Comparison of ENCODE assay signal across 10 cellular contexts in the genomic region with DNA sequence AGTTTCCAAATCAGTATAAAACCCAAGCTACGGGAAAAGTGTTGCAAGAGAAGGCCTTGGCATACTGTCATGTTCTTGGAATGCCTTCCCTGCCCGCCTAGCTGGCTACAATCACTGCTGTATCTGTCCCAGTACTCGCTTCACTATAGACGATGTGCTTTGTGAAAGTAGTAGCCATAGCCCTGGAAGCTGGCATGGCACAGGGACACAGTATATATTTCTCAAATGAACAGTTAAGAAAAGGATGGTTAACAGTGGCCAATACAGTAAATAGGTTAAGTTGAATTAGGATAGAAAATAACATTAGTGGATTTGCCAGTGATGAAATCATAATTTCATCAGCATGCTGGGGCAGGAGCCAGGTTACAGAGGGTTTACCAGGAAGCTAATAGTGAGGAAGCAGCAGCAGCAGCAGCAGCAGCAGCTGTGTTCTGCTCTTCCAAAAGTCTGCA.
DNase-seq lines count a peak whose midpoint lies in the region; ATAC-seq, FAIRE-seq and TF ChIP-seq lines count a peak whose summit lies in the region.
"Had no signal": no experiment of that assay in that cellular context is flagged by ENCODE, and none has a peak within 500 bp of the region (broad histone marks: within the 10 kb centered on the region; RNA-seq: fewer than 3 reads in every experiment).

No MANE protein-coding gene starts in this region.

- intact Hi-C loops in Right ventricle myocardium superior (cut with DNase I) = no loop called here

- FAIRE-seq in H54 (lab: Jason Lieb, UNC) = peak; percentile 98

- DNase-seq in H54 (ENCODE audit: insufficient read length, low spot score) = peak; percentile 10
- DNase-seq in amniotic epithelial cell (ENCODE audit: low read depth) = peak; percentile 93
- DNase-seq in Right ventricle myocardium superior = peak; percentile 48
- DNase-seq in WERI-Rb-1 = no peak
- DNase-seq in mesenteric fat pad (ENCODE audit: low spot score) = no peak
- DNase-seq in DMS53 treated with DMSO at 0.1 percent for 48 hours (lab: John Stamatoyannopoulos, UW; ENCODE audit: unreplicated experiment) = no peak
- DNase-seq: activated naive CD4-positive, alpha-beta T cell treated with anti-CD3 and anti-CD28 coated beads, Interleukin-2, amount 50 U/mL, for 16 hours had no signal

- peak overlapping the region; percentile 44 for H3K4me2 ChIP-seq in skeletal muscle satellite cell (ENCODE audit: low read length)

- H3K27ac ChIP-seq in WERI-Rb-1 = no peak overlapping the region
- H3K27ac ChIP-seq: parathyroid adenoma had no signal

- H3K9me3 ChIP-seq in skeletal muscle satellite cell (replicated peaks; ENCODE audit: low read length) (no peaks in the 10 kb centered on the region), WERI-Rb-1 (ENCODE audit: severe bottlenecking) (no peaks in the 10 kb centered on the region)

- no peak for TF ChIP-seq POLR2A in H54 (IDR thresholded peaks at IDR 0.05; ENCODE audit: low read depth, low read length)

- H3K36me3 ChIP-seq in skeletal muscle satellite cell (ENCODE audit: insufficient read depth, low read length) (no peaks in the 10 kb centered on the region), WERI-Rb-1 (no peaks in the 10 kb centered on the region)

- no peak overlapping the region for H3K9ac ChIP-seq in skeletal muscle satellite cell (ENCODE audit: low read depth, low read length)
- H3K9ac ChIP-seq: parathyroid adenoma had no signal

- ATAC-seq in Right ventricle myocardium superior (ENCODE audit: poor library complexity) (peak; percentile 92), HG02870 (IDR thresholded peaks at IDR 0.05; ENCODE audit: unreplicated experiment) (no peak)

- no peak for TF ChIP-seq CTCF in WERI-Rb-1 (IDR thresholded peaks at IDR 0.05; ENCODE audit: low read depth, low read length)

- no peaks in the 10 kb centered on the region for H3K27me3 ChIP-seq in skeletal muscle satellite cell (ENCODE audit: control insufficient read depth, insufficient read depth, low read length)
- H3K27me3 ChIP-seq in WERI-Rb-1 (ENCODE audit: insufficient read depth, low read depth, severe bottlenecking) = no peaks in the 10 kb centered on the region

- H3K4me3 ChIP-seq in skeletal muscle satellite cell (ENCODE audit: low read length) (peak overlapping the region; percentile 6), WERI-Rb-1 (ENCODE audit: low read depth, low read length) (no peak overlapping the region)

- H3K4me1 ChIP-seq in skeletal muscle satellite cell (ENCODE audit: control insufficient read depth, insufficient read depth, low read length) = peaks cover 14% of the 10 kb centered on the region
- H3K4me1 ChIP-seq: parathyroid adenoma had no signal

Comparison
In these comparisons a context has a peak if more than half of its experiments do, and no peak if none do; other contexts are left out.
1. DNase-seq: peak in H54 (single experiment), amniotic epithelial cell (single experiment) and Right ventricle myocardium superior (single experiment); none in WERI-Rb-1 (single experiment), mesenteric fat pad (single experiment) and DMS53 treated with DMSO at 0.1 percent for 48 hours (single experiment).